Comparison of ENCODE assay signal across 12 cellular contexts in genomic region chr2:107833618-107834017, GRCh38. TPM values are rescaled to one million over a fixed set of nuclear protein-coding genes. Genes with fewer than 3 reads are reported as not detected.
DNase-seq lines count a peak whose midpoint lies in the region; ATAC-seq, FAIRE-seq and TF ChIP-seq lines count a peak whose summit lies in the region.
"Not testable (repeated sequence)": the region's sequence is repeated elsewhere in the genome, so short reads cannot be mapped to it uniquely, and the experiment has no call there.
"Had no signal": no experiment of that assay in that cellular context is flagged by ENCODE, and none has a peak within 500 bp of the region (broad histone marks: within the 10 kb centered on the region; RNA-seq: fewer than 3 reads in every experiment).

No MANE protein-coding gene starts in this region.

- not testable (repeated sequence) for H3K27me3 Mint-ChIP-seq in HFFc6 (ENCODE audit: insufficient read depth); neural progenitor cell (ENCODE audit: insufficient read depth, low read depth)

- H3K27me3 ChIP-seq in brain microvascular endothelial cell (replicated peaks); foreskin keratinocyte; neural progenitor cell: not testable (repeated sequence)

- H3K79me2 ChIP-seq in neural progenitor cell (ENCODE audit: low read depth), result not testable (repeated sequence)

- not testable (repeated sequence) for H3F3A ChIP-seq in neural progenitor cell (ENCODE audit: low read depth)

- H3K36me3 ChIP-seq in brain microvascular endothelial cell (replicated peaks); neural progenitor cell: not testable (repeated sequence)

- H3K4me3 Mint-ChIP-seq in HFFc6, neural progenitor cell: not testable (repeated sequence)

- not testable (repeated sequence) for H3K36me3 Mint-ChIP-seq in HFFc6 (ENCODE audit: low read depth); neural progenitor cell

- ATAC-seq in foreskin keratinocyte, result not testable (repeated sequence)

- not testable (repeated sequence) for H3K9me3 Mint-ChIP-seq in HFFc6, neural progenitor cell

- not testable (repeated sequence) for DNase-seq in D721Med (ENCODE audit: insufficient read length, low spot score); HFFc6; foreskin keratinocyte
- peak; percentile 7 for DNase-seq in NCI-H69 (lab: John Stamatoyannopoulos, UW)
- DNase-seq in SKM-1 treated with dmso at 0.1 percent for 144 hours (lab: John Stamatoyannopoulos, UW; ENCODE audit: unreplicated experiment), result peak; percentile 20
- peak; percentile 14 for DNase-seq in brain microvascular endothelial cell
- DNase-seq in neural progenitor cell (ENCODE audit: low spot score), result peak; percentile 11

- not testable (repeated sequence) for H4K20me1 ChIP-seq in neural progenitor cell (ENCODE audit: low read depth)

- H3K4me3 ChIP-seq in brain microvascular endothelial cell (ENCODE audit: low read depth, low read length); neural progenitor cell: not testable (repeated sequence)

- not testable (repeated sequence) for H3K27ac ChIP-seq in brain microvascular endothelial cell, foreskin keratinocyte, neural progenitor cell

- H3K27ac Mint-ChIP-seq in HFFc6, neural progenitor cell: not testable (repeated sequence)

- peak; percentile 20 for TF ChIP-seq CTCF in D721Med (IDR thresholded peaks at IDR 0.05; ENCODE audit: insufficient read depth, missing control alignments)
- peak; percentile 17; the same call in 1 of the 2 replicates for TF ChIP-seq CTCF in HFFc6 (IDR thresholded peaks at IDR 0.05)
- peak; percentile 35 for TF ChIP-seq CTCF in brain microvascular endothelial cell (IDR thresholded peaks at IDR 0.05; ENCODE audit: low read depth, low read length, missing control alignments)
- TF ChIP-seq CTCF in foreskin keratinocyte (conservative IDR thresholded peaks at IDR 0.05), result peak; percentile 37
- peak; percentile 48 for TF ChIP-seq CTCF in neural progenitor cell (IDR thresholded peaks at IDR 0.05)

- not testable (repeated sequence) for H3K9me3 ChIP-seq in neural progenitor cell (ENCODE audit: low read depth)

- H2AFZ ChIP-seq in neural progenitor cell (replicated peaks), result not testable (repeated sequence)

- in situ Hi-C loops in brain microvascular endothelial cell (cut with HindIII; ENCODE audit: low pct_ligation_motif_present, low sequenced_read_pairs), result not testable (repeated sequence)

- not testable (repeated sequence) for H3K9ac ChIP-seq in neural progenitor cell

- not testable (repeated sequence) for H3K4me1 ChIP-seq in foreskin keratinocyte, neural progenitor cell

- H3K4me1 Mint-ChIP-seq in HFFc6 (ENCODE audit: low read depth); neural progenitor cell: not testable (repeated sequence)

- not testable (repeated sequence) for H3K4me2 ChIP-seq in neural progenitor cell

- FAIRE-seq in D721Med (lab: Jason Lieb, UNC), result not testable (repeated sequence)

RNA-seq across cellular contexts. Expression of gene RGPD4, which starts 6.9 kb away (rescaled TPM):
- under 1 TPM in 1 of 6 experiments, not detected in 5; 0.09 TPM for total RNA-seq in HFFc6 (2021; fragmentation: NEBNext Ultra II Directional; extraction: Animal tissue kit (Norgen Biotek cat#: 25700))
- not detected in 2 replicates for total RNA-seq in foreskin keratinocyte
- not detected in 2 replicates for polyA plus RNA-seq in foreskin keratinocyte
- total RNA-seq in neural progenitor cell (ENCODE audit: low replicate concordance), result 0.06 and 0.07 TPM in 2 replicates
- total RNA-seq: H7, HT-29, PC-9, SJCRH30 had no signal
- polyA plus RNA-seq: CD8-positive, alpha-beta memory T cell had no signal
